Comparison of ENCODE assay signal across 26 cellular contexts in the genomic region with DNA sequence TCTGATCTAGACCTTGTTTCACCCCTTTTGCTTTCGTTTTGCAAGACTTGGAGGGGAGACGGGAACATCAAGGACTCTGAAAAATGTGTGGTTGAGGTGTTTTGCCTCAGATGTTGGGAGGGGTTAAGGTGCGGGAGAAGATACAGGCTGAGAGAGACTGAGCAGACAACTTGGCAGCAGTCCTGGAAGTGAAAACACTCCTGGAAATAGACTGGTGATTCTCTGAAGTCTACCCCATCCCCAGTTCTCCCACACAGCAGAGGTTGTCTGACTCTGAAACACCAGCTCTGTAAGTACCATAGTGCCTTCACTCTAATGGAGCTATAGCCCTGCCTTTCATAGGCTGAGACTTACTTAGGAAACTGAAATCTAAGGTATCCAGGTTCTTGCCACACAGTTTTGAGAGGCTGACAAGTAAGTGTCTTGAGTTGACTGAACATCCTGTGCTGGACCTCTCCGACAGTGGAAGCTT.
A peak's percentile ranks its signal among the peaks of the same experiment; 100 is the strongest.
DNase-seq lines count a peak whose midpoint lies in the region; ATAC-seq and TF ChIP-seq lines count a peak whose summit lies in the region.
"Had no signal": no experiment of that assay in that cellular context is flagged by ENCODE, and none has a peak within 500 bp of the region (broad histone marks: within the 10 kb centered on the region; RNA-seq: fewer than 3 reads in every experiment).

No MANE protein-coding gene starts in this region.

- no peaks in the 10 kb centered on the region for H3K36me3 Mint-ChIP-seq in CD4-positive, alpha-beta T cell (ENCODE audit: low read depth)
- H3K36me3 Mint-ChIP-seq: IgD-negative memory B cell; naive thymus-derived CD4-positive, alpha-beta T cell; stimulated activated memory B cell treated with anti-CD40 and anti-IgM and Interleukin-4, amounts not matched to agents 10 μg/mL and 1 μg/mL and 100 μg/mL, for 72 hours; T-cell had no signal

- peaks cover 0 to 9% (median 0%) of the 10 kb centered on the region in 9 donors for H3K4me1 ChIP-seq in heart right ventricle
- peaks cover 10% of the 10 kb centered on the region for H3K4me1 ChIP-seq in left ventricle myocardium inferior
- no peaks in the 10 kb centered on the region for H3K4me1 ChIP-seq in psoas muscle
- H3K4me1 ChIP-seq: BE2C, HAP-1, testis had no signal

- WGBS in heart right ventricle, 2 donors: 65 to 67% methylated on average over 4 of the region's 4 CpGs
- 32 to 70% (median 56%) methylated on average over 4 of the region's 4 CpGs for WGBS in psoas muscle, 3 donors

- TF ChIP-seq CTCF in heart right ventricle (IDR thresholded peaks at IDR 0.05) (no peak), left ventricle myocardium inferior (IDR thresholded peaks at IDR 0.05; ENCODE audit: borderline replicate concordance) (no peak), psoas muscle (IDR thresholded peaks at IDR 0.05) (no peak)
- TF ChIP-seq CTCF in CD4-positive, alpha-beta T cell (IDR thresholded peaks at IDR 0.05): no peak

- H3K9me3 Mint-ChIP-seq in CD4-positive, alpha-beta T cell: no peaks in the 10 kb centered on the region
- H3K9me3 Mint-ChIP-seq: IgD-negative memory B cell; stimulated activated memory B cell treated with anti-CD40 and anti-IgM and Interleukin-4, amounts not matched to agents 10 μg/mL and 1 μg/mL and 100 μg/mL, for 72 hours had no signal

- no peak overlapping the region for H3K27ac ChIP-seq in heart right ventricle
- no peak overlapping the region for H3K27ac ChIP-seq in left ventricle myocardium inferior (replicated peaks)
- no peak overlapping the region for H3K27ac ChIP-seq in psoas muscle
- no peak overlapping the region for H3K27ac ChIP-seq in CD4-positive, alpha-beta T cell (ENCODE audit: low read depth, low read length)
- H3K27ac ChIP-seq: cardiac muscle cell, testis had no signal

- no peaks in the 10 kb centered on the region for H3K4me1 Mint-ChIP-seq in CD4-positive, alpha-beta T cell (ENCODE audit: low read depth)
- H3K4me1 Mint-ChIP-seq: IgD-negative memory B cell; naive thymus-derived CD4-positive, alpha-beta T cell; stimulated activated memory B cell treated with anti-CD40 and anti-IgM and Interleukin-4, amounts not matched to agents 10 μg/mL and 1 μg/mL and 100 μg/mL, for 72 hours; T-cell had no signal

- H3K27me3 Mint-ChIP-seq in CD4-positive, alpha-beta T cell: no peaks in the 10 kb centered on the region

- no peaks in the 10 kb centered on the region for H3K36me3 ChIP-seq in heart right ventricle
- H3K36me3 ChIP-seq in left ventricle myocardium inferior: no peaks in the 10 kb centered on the region
- no peaks in the 10 kb centered on the region for H3K36me3 ChIP-seq in psoas muscle (ENCODE audit: insufficient read depth in 1 of 2, low read depth in 1 of 2)
- H3K36me3 ChIP-seq: BE2C, cardiac muscle cell, HAP-1 had no signal

- H3K4me3 ChIP-seq in heart right ventricle: no peak overlapping the region
- H3K4me3 ChIP-seq in left ventricle myocardium inferior: no peak overlapping the region
- H3K4me3 ChIP-seq in psoas muscle: no peak overlapping the region
- H3K4me3 ChIP-seq: cardiac muscle cell, HAP-1, testis had no signal

- POLR2A ChIA-PET in CD4-positive, alpha-beta T cell (lab: Charles Lee): no interaction called here

- intact Hi-C loops in heart right ventricle (cut with DNase I): no loop called here
- intact Hi-C loops in left ventricle myocardium inferior (cut with micrococcal nuclease): no loop called here
- intact Hi-C loops in psoas muscle (cut with DNase I): no loop called here
- intact Hi-C loops in CD4-positive, alpha-beta T cell (cut with DNase I, micrococcal nuclease): no loop called here

- ATAC-seq in heart right ventricle (peak in 7 of 8 donors; percentile 29 to 85 (median 66)), psoas muscle (peak; percentile 64 to 78 (median 70))
- ATAC-seq in CD4-positive, alpha-beta T cell (ENCODE audit: poor library complexity): no peak
- ATAC-seq: naive thymus-derived CD4-positive, alpha-beta T cell; stimulated activated memory B cell treated with anti-CD40 and anti-IgM and Interleukin-4, amounts not matched to agents 10 μg/mL and 1 μg/mL and 100 μg/mL, for 72 hours; T-cell had no signal

- no peak overlapping the region for H3K27ac Mint-ChIP-seq in CD4-positive, alpha-beta T cell
- H3K27ac Mint-ChIP-seq: naive thymus-derived CD4-positive, alpha-beta T cell; stimulated activated memory B cell treated with anti-CD40 and anti-IgM and Interleukin-4, amounts not matched to agents 10 μg/mL and 1 μg/mL and 100 μg/mL, for 72 hours; T-cell had no signal

- no peak overlapping the region for H3K4me3 Mint-ChIP-seq in CD4-positive, alpha-beta T cell
- H3K4me3 Mint-ChIP-seq: IgD-negative memory B cell; naive thymus-derived CD4-positive, alpha-beta T cell; stimulated activated memory B cell treated with anti-CD40 and anti-IgM and Interleukin-4, amounts not matched to agents 10 μg/mL and 1 μg/mL and 100 μg/mL, for 72 hours; T-cell had no signal

- peak in 1 of 2 donors; percentile 19 for DNase-seq in heart right ventricle
- no peak for DNase-seq in left ventricle myocardium inferior
- peak; percentile 49 for DNase-seq in kidney tubule cell (ENCODE audit: low spot score)
- DNase-seq in psoas muscle: no peak
- DNase-seq in ecto neural progenitor cell (ENCODE audit: low spot score): no peak
- no peak for DNase-seq in mesenteric fat pad (ENCODE audit: low spot score)
- DNase-seq in cerebellar nuclear complex (lab: John Stamatoyannopoulos, UW): no peak
- no peak for DNase-seq in CD4-positive, alpha-beta T cell
- DNase-seq: activated CD4-positive, alpha-beta T cell treated with anti-CD3 and anti-CD28 coated beads for 4 hours; activated naive CD4-positive, alpha-beta T cell treated with Interleukin-2 at 50 U/mL for 16 hours; activated T-cell treated with anti-CD3 and anti-CD28 coated beads, Interleukin-2, amount 50 U/mL, for 48 hours; BE2C; COR-L47; DMS79; naive thymus-derived CD4-positive, alpha-beta T cell; NCI-H1436 treated with DMSO at 0.1 percent for 48 hours; NCI-H2171; NCI-H526; SHP77; small intestine; T-cell; testis had no signal

- H3K9me3 ChIP-seq in heart right ventricle: no peaks in the 10 kb centered on the region
- no peaks in the 10 kb centered on the region for H3K9me3 ChIP-seq in left ventricle myocardium inferior (replicated peaks)
- no peaks in the 10 kb centered on the region for H3K9me3 ChIP-seq in psoas muscle
- no peaks in the 10 kb centered on the region for H3K9me3 ChIP-seq in CD4-positive, alpha-beta T cell (ENCODE audit: control insufficient read depth, low read length)
- H3K9me3 ChIP-seq: BE2C, HAP-1, testis had no signal

- CTCF ChIA-PET in CD4-positive, alpha-beta T cell (lab: Charles Lee): no interaction called here

- H3K27me3 ChIP-seq in heart right ventricle (no peaks in the 10 kb centered on the region), left ventricle myocardium inferior (ENCODE audit: low read depth) (no peaks in the 10 kb centered on the region), psoas muscle (ENCODE audit: insufficient read depth in 3 of 3, low read length in 2 of 3) (no peaks in the 10 kb centered on the region)
- no peaks in the 10 kb centered on the region for H3K27me3 ChIP-seq in CD4-positive, alpha-beta T cell (ENCODE audit: control insufficient read depth, insufficient read depth, low read length)
- H3K27me3 ChIP-seq: BE2C, cardiac muscle cell, testis had no signal
